28 cellular contexts compared by ENCODE assay signal in the genomic region with DNA sequence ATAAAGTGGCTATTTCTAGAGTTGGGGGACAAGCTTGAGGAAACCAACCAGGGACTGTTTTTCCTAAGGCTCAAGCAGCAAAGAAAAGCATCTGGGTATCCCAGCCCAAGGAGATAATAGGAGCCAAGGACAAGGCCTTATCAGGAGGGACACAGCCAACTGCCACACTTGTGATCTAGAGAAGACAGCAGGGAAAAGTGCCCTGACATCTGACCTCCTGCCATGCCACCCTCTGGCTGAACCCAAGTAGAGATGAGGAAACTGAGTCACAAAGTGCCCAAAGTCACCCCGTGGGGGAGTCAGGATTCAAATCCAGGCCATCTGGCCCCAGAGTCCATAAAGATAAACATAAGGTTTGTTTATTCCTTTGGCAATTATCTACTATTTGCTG. TPM values are rescaled to one million over a fixed set of nuclear protein-coding genes. Genes with fewer than 3 reads are reported as not detected.
DNase-seq lines count a peak whose midpoint lies in the region; ATAC-seq and TF ChIP-seq lines count a peak whose summit lies in the region.
"Had no signal": no experiment of that assay in that cellular context is flagged by ENCODE, and none has a peak within 500 bp of the region (broad histone marks: within the 10 kb centered on the region; RNA-seq: fewer than 3 reads in every experiment).

No MANE protein-coding gene starts in this region.

- no peak for TF ChIP-seq EP300 in upper lobe of left lung (IDR thresholded peaks at IDR 0.05)

- no peak overlapping the region for H3K9ac ChIP-seq in adipocyte (ENCODE audit: low read length)
- no peak overlapping the region for H3K9ac ChIP-seq in iPS-18a (ENCODE audit: low read length)
- no peak overlapping the region for H3K9ac ChIP-seq in skeletal muscle tissue (ENCODE audit: low read depth in 1 of 3, low read length in 3 of 3)

- intact Hi-C loops in Caco-2 (cut with micrococcal nuclease; ENCODE audit: unreplicated experiment): loop anchor here (1.0 kb wide), 1 partner anchor 66 kb away; no protein-coding TSS in a partner anchor
- intact Hi-C loops in left colon (cut with DNase I, micrococcal nuclease): no loop called here

- peak overlapping the region; percentile 50 for H3K4me3 Mint-ChIP-seq in Caco-2 (ENCODE audit: unreplicated experiment)
- H3K4me3 Mint-ChIP-seq: activated CD8-positive, alpha-beta memory T cell treated with anti-CD3 and anti-CD28 coated beads, Interleukin-2, amount 10 ng/mL, durations not matched to agents 7 days and 5 days; nephron progenitor cell; stimulated activated naive B cell treated with anti-CD40 and anti-IgM and Interleukin-4, amounts not matched to agents 10 μg/mL and 1 μg/mL and 100 μg/mL, for 72 hours had no signal

- H3K27ac ChIP-seq in iPS-18a (ENCODE audit: low read length): peak overlapping the region; percentile 7
- peak overlapping the region; percentile 31 for H3K27ac ChIP-seq in skeletal muscle tissue (ENCODE audit: low read depth, low read length)
- peak overlapping the region in 1 of 4 donors; percentile 35 for H3K27ac ChIP-seq in upper lobe of left lung
- H3K27ac ChIP-seq: brain microvascular endothelial cell had no signal

- BruUV-seq in Caco-2 (replicated peaks; lab: Mats Ljungman, UMichigan): no TSS peak

- H3K4me1 ChIP-seq in Caco-2 (peaks cover 16% of the 10 kb centered on the region), adipocyte (ENCODE audit: control insufficient read depth, insufficient read depth, low read length) (peaks cover 49% of the 10 kb centered on the region), iPS-18a (ENCODE audit: control insufficient read depth, low read depth, low read length) (peaks cover 43% of the 10 kb centered on the region), skeletal muscle tissue (ENCODE audit: control insufficient read depth in 3 of 3, insufficient read depth in 3 of 3, low read length in 3 of 3) (peaks cover 27 to 35% (median 31%) of the 10 kb centered on the region in 3 donors), upper lobe of left lung (no peaks in the 10 kb centered on the region)
- H3K4me1 ChIP-seq: adrenal gland had no signal

- ATAC-seq in left colon (no peak), upper lobe of left lung (ENCODE audit: low FRiP score in 2 of 2) (no peak), HG03442 (IDR thresholded peaks at IDR 0.05; ENCODE audit: unreplicated experiment) (no peak)
- ATAC-seq: activated CD8-positive, alpha-beta memory T cell treated with anti-CD3 and anti-CD28 coated beads, Interleukin-2, amount 10 ng/mL, durations not matched to agents 7 days and 5 days; HCT116; stimulated activated naive B cell treated with anti-CD40 and anti-IgM and Interleukin-4, amounts not matched to agents 10 μg/mL and 1 μg/mL and 100 μg/mL, for 72 hours had no signal

- H3K27ac Mint-ChIP-seq in Caco-2 (ENCODE audit: unreplicated experiment): no peak overlapping the region
- H3K27ac Mint-ChIP-seq: activated CD8-positive, alpha-beta memory T cell treated with anti-CD3 and anti-CD28 coated beads, Interleukin-2, amount 10 ng/mL, durations not matched to agents 7 days and 5 days; stimulated activated naive B cell treated with anti-CD40 and anti-IgM and Interleukin-4, amounts not matched to agents 10 μg/mL and 1 μg/mL and 100 μg/mL, for 72 hours had no signal

- DNase-seq in Caco-2 (no peak), adipocyte (ENCODE audit: low read depth) (no peak), left colon (no peak), upper lobe of left lung (no peak), GM19240 (ENCODE audit: insufficient read length, low spot score) (no peak)
- DNase-seq: activated CD4-positive, alpha-beta T cell treated with anti-CD3 and anti-CD28 coated beads, Interleukin-2, amount 50 U/mL, for 1 hour; activated CD8-positive, alpha-beta memory T cell treated with anti-CD3 and anti-CD28 coated beads, Interleukin-2, amount 10 ng/mL, durations not matched to agents 7 days and 5 days; activated naive CD4-positive, alpha-beta T cell treated with Interleukin-2 at 50 U/mL for 16 hours; activated T-cell treated with anti-CD3 and anti-CD28 coated beads, Interleukin-2, amount 50 U/mL, for 48 hours; brain microvascular endothelial cell; kidney glomerular epithelial cell; NCI-H1105; NCI-H2029; nephron progenitor cell; NK-92 treated with Interleukin-12 subunit alpha and Interleukin-12 subunit beta, amount 100 ng/mL, for 24 hours; SIG-M5; stimulated activated CD4-positive, alpha-beta T cell treated with anti-CD3 and anti-CD28 coated beads, Interleukin-15, amount 100 ng/mL, for 24 hours; stimulated activated naive B cell treated with anti-CD40 and anti-IgM and Interleukin-4, amounts not matched to agents 10 μg/mL and 1 μg/mL and 100 μg/mL, for 72 hours had no signal

- no peak for TF ChIP-seq POLR2A in upper lobe of left lung (IDR thresholded peaks at IDR 0.05)

- H3K4me3 ChIP-seq in Caco-2 (ENCODE audit: low read depth, low read length) (no peak overlapping the region), adipocyte (ENCODE audit: low read length) (peak overlapping the region; percentile 22), iPS-18a (ENCODE audit: low read length) (no peak overlapping the region), skeletal muscle tissue (ENCODE audit: low read length in 3 of 3) (no peak overlapping the region), upper lobe of left lung (no peak overlapping the region)
- H3K4me3 ChIP-seq: adrenal gland had no signal

- CTCF ChIA-PET in Caco-2 (lab: Charles Lee): interaction anchor here (8.6 kb wide), 1 partner anchor 65 kb away, joined by 170 read pairs; no protein-coding TSS in a partner anchor

- H3K27me3 ChIP-seq in Caco-2 (replicated peaks; ENCODE audit: control insufficient read depth, insufficient read depth, low read length) (no peaks in the 10 kb centered on the region), adipocyte (replicated peaks; ENCODE audit: control insufficient read depth, insufficient read depth, low read length) (no peaks in the 10 kb centered on the region), iPS-18a (ENCODE audit: control insufficient read depth, insufficient read depth, low read length) (no peaks in the 10 kb centered on the region), skeletal muscle tissue (ENCODE audit: control insufficient read depth in 3 of 3, insufficient read depth in 3 of 3, low read length in 3 of 3) (peaks cover 0 to 4% (median 3%) of the 10 kb centered on the region in 3 donors), upper lobe of left lung (no peaks in the 10 kb centered on the region)
- H3K27me3 ChIP-seq: adrenal gland, brain microvascular endothelial cell had no signal

- H3K36me3 ChIP-seq in Caco-2 (ENCODE audit: control insufficient read depth, insufficient read depth, low read length) (no peaks in the 10 kb centered on the region), adipocyte (ENCODE audit: control insufficient read depth, insufficient read depth, low read length, severe bottlenecking) (no peaks in the 10 kb centered on the region), iPS-18a (ENCODE audit: control insufficient read depth, low read depth, low read length) (no peaks in the 10 kb centered on the region), skeletal muscle tissue (ENCODE audit: control insufficient read depth in 3 of 3, insufficient read depth in 3 of 3, low read length in 3 of 3) (no peaks in the 10 kb centered on the region), upper lobe of left lung (no peaks in the 10 kb centered on the region)
- H3K36me3 ChIP-seq: adrenal gland, brain microvascular endothelial cell, sigmoid colon had no signal

- H3K9me3 Mint-ChIP-seq in Caco-2 (ENCODE audit: unreplicated experiment): peaks cover 8% of the 10 kb centered on the region

- H3K36me3 Mint-ChIP-seq in Caco-2 (ENCODE audit: insufficient read depth, unreplicated experiment): no peaks in the 10 kb centered on the region
- H3K36me3 Mint-ChIP-seq: activated CD8-positive, alpha-beta memory T cell treated with anti-CD3 and anti-CD28 coated beads, Interleukin-2, amount 10 ng/mL, durations not matched to agents 7 days and 5 days had no signal

- H3K9me3 ChIP-seq in Caco-2 (peaks cover 5% of the 10 kb centered on the region), adipocyte (ENCODE audit: control insufficient read depth, low read length) (peaks cover 8% of the 10 kb centered on the region), iPS-18a (ENCODE audit: control insufficient read depth, low read depth, low read length) (peaks cover 3% of the 10 kb centered on the region), skeletal muscle tissue (ENCODE audit: control insufficient read depth in 3 of 3, low read length in 3 of 3) (peaks cover under 1 to 4% (median 2%) of the 10 kb centered on the region in 3 donors), upper lobe of left lung (peaks cover 4 to 8% (median 5%) of the 10 kb centered on the region in 4 donors)
- H3K9me3 ChIP-seq: adrenal gland had no signal

- TF ChIP-seq CTCF in Caco-2 (IDR thresholded peaks at IDR 0.05; ENCODE audit: insufficient read depth in 1 of 2, low read depth in 1 of 2, low read length in 1 of 2, severe bottlenecking in 1 of 2, unreplicated experiment in 1 of 2) (no peak), upper lobe of left lung (IDR thresholded peaks at IDR 0.05) (no peak)

- H3K4me1 Mint-ChIP-seq in Caco-2 (ENCODE audit: low read depth, unreplicated experiment): peaks cover 5% of the 10 kb centered on the region
- H3K4me1 Mint-ChIP-seq: activated CD8-positive, alpha-beta memory T cell treated with anti-CD3 and anti-CD28 coated beads, Interleukin-2, amount 10 ng/mL, durations not matched to agents 7 days and 5 days; stimulated activated naive B cell treated with anti-CD40 and anti-IgM and Interleukin-4, amounts not matched to agents 10 μg/mL and 1 μg/mL and 100 μg/mL, for 72 hours had no signal

- no peaks in the 10 kb centered on the region for H3K27me3 Mint-ChIP-seq in Caco-2 (ENCODE audit: insufficient read depth, unreplicated experiment)

- 29 to 33% methylated on average over 1 of the region's 1 CpG for WGBS in upper lobe of left lung, 2 donors

- POLR2A ChIA-PET in Caco-2 (lab: Charles Lee): no interaction called here

RNA-seq across cellular contexts. Expression of a gene that starts 3.6 kb away (rescaled TPM):
- total RNA-seq in Caco-2 (2022) (not detected in 2 replicates), skeletal muscle tissue (0.52 TPM), left colon (not detected), upper lobe of left lung (under 1 TPM in 3 of 6 donors, not detected in 3; 0.14 to 0.44 (median 0.30) TPM)
- total RNA-seq: activated CD8-positive, alpha-beta memory T cell treated with anti-CD3 and anti-CD28 coated beads, Interleukin-2, amount 10 ng/mL, durations not matched to agents 7 days and 5 days; chondrocyte; G401; glomerular endothelial cell had no signal

RNA-seq across cellular contexts. Expression of a gene that starts 38.8 kb away (rescaled TPM):
- total RNA-seq in Caco-2 (2022) (not detected in 2 replicates), skeletal muscle tissue (1.0 TPM), left colon (not detected), upper lobe of left lung (1 to 10 TPM in 1 of 6 donors, under 1 TPM in 4, not detected in 1; 0.14 to 6.3 (median 0.67) TPM)
- total RNA-seq: activated CD8-positive, alpha-beta memory T cell treated with anti-CD3 and anti-CD28 coated beads, Interleukin-2, amount 10 ng/mL, durations not matched to agents 7 days and 5 days; G401; glomerular endothelial cell; lung microvascular endothelial cell had no signal
